Comparison of ENCODE assay signal across 8 cellular contexts in the genomic region with DNA sequence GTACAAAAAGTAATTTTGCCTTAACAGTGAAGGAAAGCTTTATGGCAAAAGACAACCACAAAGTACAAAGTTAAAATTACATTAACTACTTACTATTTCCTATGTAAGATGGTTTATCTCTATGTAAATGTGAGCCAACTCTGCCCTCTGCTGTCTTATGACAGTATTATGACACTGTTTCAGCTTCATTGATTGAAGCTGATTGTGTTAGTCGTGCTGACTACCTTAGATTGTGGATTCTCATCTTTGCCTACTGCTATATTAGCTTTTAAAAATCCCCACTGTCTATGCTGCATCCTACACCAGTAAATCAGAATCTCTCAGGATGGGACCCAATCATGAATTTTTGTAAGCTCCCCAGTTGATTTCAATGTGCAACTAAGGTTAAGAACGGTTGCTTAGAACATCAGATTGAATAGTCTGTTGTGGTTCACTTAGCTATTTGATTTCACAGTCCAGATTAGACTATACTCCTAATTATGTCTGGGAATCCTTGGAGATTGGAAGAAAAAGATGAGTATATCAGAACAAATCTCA. TPM values are rescaled to one million over a fixed set of nuclear protein-coding genes. Genes with fewer than 3 reads are reported as not detected.
DNase-seq lines count a peak whose midpoint lies in the region; ATAC-seq and FAIRE-seq lines count a peak whose summit lies in the region.

No MANE protein-coding gene starts in this region.

- no peak overlapping the region for H3K27ac ChIP-seq in small intestine (ENCODE audit: low read depth in 1 of 2, low read length in 1 of 2)

- no peaks in the 10 kb centered on the region for H3K36me3 ChIP-seq in adipocyte (ENCODE audit: control insufficient read depth, insufficient read depth, low read length, severe bottlenecking)
- H3K36me3 ChIP-seq in small intestine (ENCODE audit: control insufficient read depth in 2 of 2, insufficient read depth in 2 of 2, low read length in 2 of 2): no peaks in the 10 kb centered on the region

- H3K9me3 ChIP-seq in adipocyte (ENCODE audit: control insufficient read depth, low read length) (no peaks in the 10 kb centered on the region), small intestine (ENCODE audit: control insufficient read depth, low read depth) (no peaks in the 10 kb centered on the region)

- no peak overlapping the region for H3K4me3 ChIP-seq in adipocyte (ENCODE audit: low read length)
- H3K4me3 ChIP-seq in small intestine (ENCODE audit: low read depth in 1 of 2, low read length in 2 of 2): no peak overlapping the region

- no peak for FAIRE-seq in small intestine (lab: Jason Lieb, UNC)

- peaks cover 28% of the 10 kb centered on the region for H3K27me3 ChIP-seq in adipocyte (replicated peaks; ENCODE audit: control insufficient read depth, insufficient read depth, low read length)
- no peaks in the 10 kb centered on the region for H3K27me3 ChIP-seq in small intestine (ENCODE audit: control insufficient read depth in 2 of 2, insufficient read depth in 2 of 2, low read length in 2 of 2)

- intact Hi-C loops in left ventricle myocardium superior (cut with micrococcal nuclease): loop anchor here (5.0 kb wide), 1 partner anchor 70 kb away; no protein-coding TSS in a partner anchor

- no peak overlapping the region for H3K9ac ChIP-seq in adipocyte (ENCODE audit: low read length)

- H3K4me1 ChIP-seq in adipocyte (ENCODE audit: control insufficient read depth, insufficient read depth, low read length) (no peaks in the 10 kb centered on the region), small intestine (ENCODE audit: control insufficient read depth in 2 of 2, insufficient read depth in 1 of 2, low read depth in 1 of 2, low read length in 1 of 2) (no peaks in the 10 kb centered on the region)

- 45 to 47% (median 45%) methylated on average over 2 of the region's 2 CpGs for WGBS in small intestine, 3 donors

- peak; percentile 82 for ATAC-seq in left ventricle myocardium superior
- no peak for ATAC-seq in GM21381 (IDR thresholded peaks at IDR 0.05; ENCODE audit: unreplicated experiment)

- DNase-seq in SKM-1 treated with dmso at 0.1 percent for 144 hours (lab: John Stamatoyannopoulos, UW; ENCODE audit: unreplicated experiment) (peak; percentile 22), SKM-1 (lab: John Stamatoyannopoulos, UW; ENCODE audit: unreplicated experiment) (no peak), HCEC 1CT (peak; percentile 47), NCI-H345 (lab: John Stamatoyannopoulos, UW) (peak; percentile 64), adipocyte (ENCODE audit: low read depth) (peak; percentile 81), left ventricle myocardium superior (no peak), small intestine (peak; percentile 72)

RNA-seq across cellular contexts. Expression of a gene that starts 12.2 kb away (rescaled TPM):
- total RNA-seq in left ventricle myocardium superior: 93.1 TPM
- 1 to 10 TPM in 1 of 3 donors, under 1 TPM in 2; under 0.01 to 1.1 (median 0.27) TPM for polyA plus RNA-seq in small intestine

RNA-seq across cellular contexts. Expression of a gene that starts 22.3 kb away (rescaled TPM):
- total RNA-seq in left ventricle myocardium superior: 91.3 TPM
- polyA plus RNA-seq in small intestine: 10 to 100 TPM; 25.9 to 37.1 (median 30.8) TPM

RNA-seq across cellular contexts. Expression of a gene that starts 50.6 kb away (rescaled TPM):
- not detected for total RNA-seq in left ventricle myocardium superior
- 1,000 to 10,000 TPM in 1 of 3 donors, 10 to 100 TPM in 2; 49.2 to 1,000 (median 58.9) TPM for polyA plus RNA-seq in small intestine

Comparison
In these comparisons a context has a peak if more than half of its experiments do, and no peak if none do; other contexts are left out.
1. DNase-seq: peak in SKM-1 treated with dmso at 0.1 percent for 144 hours (single experiment), HCEC 1CT (single experiment), NCI-H345 (single experiment), adipocyte (single experiment) and small intestine (single experiment); none in SKM-1 (single experiment) and left ventricle myocardium superior (single experiment).